Comparison of ENCODE assay signal across 11 cellular contexts in genomic region chr2:237059155-237059875, GRCh38. TPM values are rescaled to one million over a fixed set of nuclear protein-coding genes. Genes with fewer than 3 reads are reported as not detected.
DNase-seq lines count a peak whose midpoint lies in the region; ATAC-seq and FAIRE-seq lines count a peak whose summit lies in the region.
"Had no signal": no experiment of that assay in that cellular context is flagged by ENCODE, and none has a peak within 500 bp of the region (broad histone marks: within the 10 kb centered on the region; RNA-seq: fewer than 3 reads in every experiment).

No MANE protein-coding gene starts in this region.

- intact Hi-C loops in activated naive CD4-positive, alpha-beta T cell treated with anti-CD3 and anti-CD28 coated beads for 36 hours (cut with micrococcal nuclease), result no loop called here

- CTCF ChIA-PET in activated naive CD4-positive, alpha-beta T cell treated with anti-CD3 and anti-CD28 coated beads for 36 hours (lab: Charles Lee), result interaction anchor here (0.7 to 1.6 kb wide), 4 partner anchors 10 to 706 kb away, joined by 3 to 4 read pairs (median 4); no protein-coding TSS in a partner anchor

- no peaks in the 10 kb centered on the region for H3K9me3 Mint-ChIP-seq in activated naive CD4-positive, alpha-beta T cell treated with anti-CD3 and anti-CD28 coated beads for 36 hours
- H3K9me3 Mint-ChIP-seq: H9 had no signal

- peak; percentile 70 for ATAC-seq in HG02571 (IDR thresholded peaks at IDR 0.05; ENCODE audit: unreplicated experiment)
- ATAC-seq in HG03558 (IDR thresholded peaks at IDR 0.05; ENCODE audit: extremely low read depth, unreplicated experiment), result peak; percentile 68
- ATAC-seq in stimulated activated naive CD8-positive, alpha-beta T cell treated with anti-CD3 and anti-CD28 coated beads, Interleukin-15, Interleukin-2, amounts not matched to agents 100 U/mL and 50 U/mL, for 24 hours, result peak; percentile 59

- H3K36me3 Mint-ChIP-seq in activated naive CD4-positive, alpha-beta T cell treated with anti-CD3 and anti-CD28 coated beads for 36 hours (ENCODE audit: low read depth), result no peaks in the 10 kb centered on the region

- no peak for FAIRE-seq in urothelium cell line (lab: Jason Lieb, UNC)

- H3K27ac Mint-ChIP-seq in activated naive CD4-positive, alpha-beta T cell treated with anti-CD3 and anti-CD28 coated beads for 36 hours, result no peak overlapping the region
- H3K27ac Mint-ChIP-seq: H9 had no signal

- H3K4me1 Mint-ChIP-seq in activated naive CD4-positive, alpha-beta T cell treated with anti-CD3 and anti-CD28 coated beads for 36 hours (ENCODE audit: low read depth), result peaks cover 13% of the 10 kb centered on the region

- DNase-seq in activated naive CD4-positive, alpha-beta T cell treated with anti-CD3 and anti-CD28 coated beads for 36 hours, result peak; percentile 19
- DNase-seq in activated naive CD4-positive, alpha-beta T cell treated with anti-CD3 and anti-CD28 coated beads, Interleukin-2, amount 50 U/mL, for 16 hours, result no peak
- no peak for DNase-seq in stimulated activated naive CD8-positive, alpha-beta T cell treated with anti-CD3 and anti-CD28 coated beads, Interleukin-15, Interleukin-2, amounts not matched to agents 100 U/mL and 50 U/mL, for 24 hours
- no peak for DNase-seq in urothelium cell line (ENCODE audit: low spot score)
- no peak for DNase-seq in NCI-H1417 (lab: John Stamatoyannopoulos, UW)
- no peak for DNase-seq in C1 segment of cervical spinal cord (lab: John Stamatoyannopoulos, UW)
- DNase-seq: colonic mucosa, H9, testis had no signal

- no peaks in the 10 kb centered on the region for H3K27me3 Mint-ChIP-seq in activated naive CD4-positive, alpha-beta T cell treated with anti-CD3 and anti-CD28 coated beads for 36 hours (ENCODE audit: low read depth)

- no peak overlapping the region for H3K4me3 Mint-ChIP-seq in activated naive CD4-positive, alpha-beta T cell treated with anti-CD3 and anti-CD28 coated beads for 36 hours
- H3K4me3 Mint-ChIP-seq: H9 had no signal

RNA-seq across cellular contexts. Expression of gene COPS8, which starts 26.4 kb away (rescaled TPM):
- total RNA-seq in activated naive CD4-positive, alpha-beta T cell treated with anti-CD3 and anti-CD28 coated beads for 36 hours, result 10 to 100 TPM; 67.8 to 69.2 TPM
